23 cellular contexts compared by ENCODE assay signal in the genomic region with DNA sequence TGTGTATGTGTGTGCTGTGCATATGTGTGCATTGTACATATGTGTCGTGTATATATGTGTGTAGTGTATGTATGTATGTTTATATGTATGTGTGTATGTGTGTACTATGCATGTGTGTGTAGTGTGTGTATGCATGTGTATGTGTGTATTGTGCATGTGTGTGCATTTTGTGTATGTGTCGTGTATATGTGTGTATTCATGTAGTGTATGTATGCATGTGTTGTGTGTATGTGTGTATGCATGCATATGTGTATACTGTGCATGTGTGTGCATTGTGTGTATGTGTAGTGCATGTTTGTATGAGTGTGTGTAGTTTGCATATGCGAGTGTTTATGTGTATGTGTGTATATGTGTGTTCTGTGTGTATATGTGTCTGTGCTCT. TPM values are rescaled to one million over a fixed set of nuclear protein-coding genes. Genes with fewer than 3 reads are reported as not detected.
DNase-seq lines count a peak whose midpoint lies in the region; ATAC-seq, FAIRE-seq and TF ChIP-seq lines count a peak whose summit lies in the region.
"Had no signal": no experiment of that assay in that cellular context is flagged by ENCODE, and none has a peak within 500 bp of the region (broad histone marks: within the 10 kb centered on the region; RNA-seq: fewer than 3 reads in every experiment).

No MANE protein-coding gene starts in this region.

- no peaks in the 10 kb centered on the region for H3K36me3 ChIP-seq in IMR-90 (ENCODE audit: control insufficient read depth, insufficient read depth, low read length)
- H3K36me3 ChIP-seq in H1 (ENCODE audit: control insufficient read depth in 2 of 4, insufficient read depth in 4 of 4, low read length in 3 of 4) = no peaks in the 10 kb centered on the region
- no peaks in the 10 kb centered on the region for H3K36me3 ChIP-seq in WERI-Rb-1
- no peaks in the 10 kb centered on the region for H3K36me3 ChIP-seq in mesenchymal stem cell (ENCODE audit: control insufficient read depth in 1 of 2, insufficient read depth in 2 of 2, low read depth in 1 of 2, low read length in 2 of 2)
- H3K36me3 ChIP-seq: HAP-1 had no signal

- H3K23ac ChIP-seq in IMR-90 (ENCODE audit: low read depth, low read length) (no peak overlapping the region), H1 (ENCODE audit: insufficient read length) (no peak overlapping the region), mesenchymal stem cell (ENCODE audit: low read length in 2 of 2) (no peak overlapping the region)

- dilution Hi-C loops in IMR-90 (cut with HindIII; ENCODE audit: low sequenced_read_pairs, unreplicated experiment) = no loop called here

- no peaks in the 10 kb centered on the region for H3K9me1 ChIP-seq in IMR-90 (ENCODE audit: insufficient read depth, low read length)

- CTCF ChIA-PET in IMR-90 (lab: Yijun Ruan, JAX) (no interaction called here), H1 (lab: Charles Lee; ENCODE audit: partially characterized antibody) (interaction anchor here (1.5 kb wide), 1 partner anchor 33 kb away, joined by 3 read pairs; no protein-coding TSS in a partner anchor)

- H3K4me2 ChIP-seq in IMR-90 (ENCODE audit: low read depth, low read length) = no peak overlapping the region
- no peak overlapping the region for H3K4me2 ChIP-seq in H1 (ENCODE audit: insufficient read depth in 1 of 2, low read depth in 2 of 2, low read length in 2 of 2)
- H3K4me2 ChIP-seq in mesenchymal stem cell (ENCODE audit: low read length, poor library complexity, severe bottlenecking) = no peak overlapping the region
- H3K4me2 ChIP-seq: GM23338, SK-N-SH had no signal

- H3K4me1 ChIP-seq in IMR-90 (ENCODE audit: control insufficient read depth, insufficient read depth, low read length) = peaks cover 1% of the 10 kb centered on the region; the same call in 1 of the 2 replicates
- peaks cover 0 to 2% (median 1%) of the 10 kb centered on the region in 4 experiments; a peak in 1 of 7 replicates for H3K4me1 ChIP-seq in H1 (replicated peaks in 1 of 4; ENCODE audit: control insufficient read depth in 3 of 4, insufficient read depth in 4 of 4, low read length in 3 of 4)
- peaks cover 10% of the 10 kb centered on the region for H3K4me1 ChIP-seq in mesenchymal stem cell (ENCODE audit: control insufficient read depth, insufficient read depth, low read depth, low read length)
- H3K4me1 ChIP-seq: HAP-1 had no signal

- H3K14ac ChIP-seq in IMR-90 (replicated peaks; ENCODE audit: low read depth, low read length) = no peak overlapping the region
- no peak overlapping the region for H3K14ac ChIP-seq in H1 (ENCODE audit: insufficient read length)
- H3K14ac ChIP-seq in mesenchymal stem cell (ENCODE audit: low read length in 2 of 2) = no peak overlapping the region

- H2AK9ac ChIP-seq in IMR-90 (replicated peaks; ENCODE audit: low read depth, low read length, poor library complexity) = no peak overlapping the region

- no peak for TF ChIP-seq EP300 in H1 (IDR thresholded peaks at IDR 0.05; ENCODE audit: borderline replicate concordance in 1 of 2, low read depth in 2 of 2, low read length in 2 of 2)

- intact Hi-C loops in IMR-90 (cut with micrococcal nuclease) = no loop called here

- H3K27me3 Mint-ChIP-seq in type B pancreatic cell (peaks cover 3% of the 10 kb centered on the region), nephron progenitor cell (ENCODE audit: low read depth, poor library complexity) (peaks cover 28% of the 10 kb centered on the region)

- H4K8ac ChIP-seq in IMR-90 (ENCODE audit: low read depth in 2 of 2, low read length in 2 of 2) (no peak overlapping the region), H1 (ENCODE audit: extremely low read depth, insufficient read depth, low read length) (no peak overlapping the region), mesenchymal stem cell (ENCODE audit: low read length) (no peak overlapping the region)

- H4K20me1 ChIP-seq in IMR-90 (ENCODE audit: insufficient read depth, low read length) (no peaks in the 10 kb centered on the region), H1 (replicated peaks in 1 of 2; ENCODE audit: control insufficient read depth in 1 of 2, insufficient read depth in 2 of 2, low read length in 2 of 2) (peaks cover 0 to 8% of the 10 kb centered on the region in 2 experiments)

- H3K56ac ChIP-seq in IMR-90 (ENCODE audit: extremely low read depth, insufficient read depth, low read length) (no peak overlapping the region), H1 (replicated peaks; ENCODE audit: insufficient read length, low read depth, low read length) (peak overlapping the region; percentile 90)

- H3K36me3 Mint-ChIP-seq in type B pancreatic cell (no peaks in the 10 kb centered on the region), nephron progenitor cell (ENCODE audit: low read depth) (no peaks in the 10 kb centered on the region)
- H3K36me3 Mint-ChIP-seq: CD4-positive, alpha-beta memory T cell had no signal

- H3K18ac ChIP-seq in IMR-90 (ENCODE audit: low read depth, low read length) = no peak overlapping the region
- no peak overlapping the region for H3K18ac ChIP-seq in H1 (ENCODE audit: extremely low read depth, low read length)
- H3K18ac ChIP-seq in mesenchymal stem cell (ENCODE audit: low read depth in 1 of 2, low read length in 2 of 2) = no peak overlapping the region

- no peak overlapping the region for H3K4me3 ChIP-seq in IMR-90 (ENCODE audit: insufficient read depth, low read depth, low read length)
- no peak overlapping the region for H3K4me3 ChIP-seq in H1 (ENCODE audit: extremely low read depth in 1 of 4, insufficient read depth in 2 of 4, low read depth in 3 of 4, low read length in 4 of 4)
- H3K4me3 ChIP-seq in WERI-Rb-1 (ENCODE audit: low read depth, low read length) = no peak overlapping the region
- no peak overlapping the region for H3K4me3 ChIP-seq in mesenchymal stem cell (ENCODE audit: insufficient read depth in 1 of 2, low read depth in 1 of 2, low read length in 2 of 2)
- H3K4me3 ChIP-seq: GM23338, HAP-1 had no signal

- H2BK15ac ChIP-seq in IMR-90 (ENCODE audit: low read depth, low read length) (no peak overlapping the region), H1 (ENCODE audit: low read length) (no peak overlapping the region), mesenchymal stem cell (ENCODE audit: low read depth, poor library complexity, severe bottlenecking) (no peak overlapping the region)

- TF ChIP-seq POLR2A in IMR-90 (IDR thresholded peaks at IDR 0.05; ENCODE audit: low read depth, low read length) (no peak), H1 (IDR thresholded peaks at IDR 0.05; ENCODE audit: control extremely low read depth in 1 of 2, low read depth in 2 of 2, low read length in 2 of 2) (no peak)

- H3K27ac Mint-ChIP-seq in type B pancreatic cell (peak overlapping the region; percentile 63), nephron progenitor cell (no peak overlapping the region)
- H3K27ac Mint-ChIP-seq: CD4-positive, alpha-beta memory T cell; GM23338 had no signal

- POLR2A ChIA-PET in IMR-90 (lab: Charles Lee; ENCODE audit: unreplicated experiment) (no interaction called here), H1 (lab: Charles Lee; ENCODE audit: partially characterized antibody) (no interaction called here)

- H3K27ac ChIP-seq in IMR-90 (ENCODE audit: insufficient read depth, low read length) (no peak overlapping the region), H1 (ENCODE audit: low read depth, low read length) (no peak overlapping the region), WERI-Rb-1 (no peak overlapping the region), mesenchymal stem cell (ENCODE audit: low read length, poor library complexity, severe bottlenecking) (no peak overlapping the region)

- H4K91ac ChIP-seq in IMR-90 (ENCODE audit: insufficient read depth, low read depth, low read length) (no peak overlapping the region), H1 (replicated peaks; ENCODE audit: insufficient read length, low read length) (peak overlapping the region; percentile 17), mesenchymal stem cell (ENCODE audit: low read length) (no peak overlapping the region)

- 78% methylated on average over 3 of the region's 3 CpGs; no CpG with 5 or more reads in 1 of the 2 experiments for WGBS in IMR-90 (ENCODE audit: extremely low coverage in 2 of 2, insufficient read length in 1 of 2), 2 experiments
- WGBS in H1 (ENCODE audit: extremely low coverage in 1 of 2, insufficient coverage in 1 of 2, insufficient read length in 1 of 2, insufficient replicate concordance in 2 of 2, low coverage in 1 of 2, low lambda C conversion rate in 2 of 2, missing lambda C conversion rate in 1 of 2), 2 experiments = 79% methylated on average over 3 of the region's 3 CpGs; no CpG with 5 or more reads in 1 of the 2 experiments
- WGBS in mesenchymal stem cell = 92% methylated on average over 3 of the region's 3 CpGs

- no peaks in the 10 kb centered on the region for H3K79me2 ChIP-seq in H1 (ENCODE audit: control insufficient read depth in 1 of 2, insufficient read depth in 2 of 2, low read length in 2 of 2)

- H2BK12ac ChIP-seq in H1 (ENCODE audit: low read depth, low read length) (no peak overlapping the region), mesenchymal stem cell (ENCODE audit: low read length in 2 of 2) (no peak overlapping the region)

- in situ Hi-C loops in IMR-90 (cut with MboI; ENCODE audit: low sequenced_read_pairs) = no loop called here

- H3K4me1 Mint-ChIP-seq in type B pancreatic cell (ENCODE audit: unreplicated experiment) (peaks cover 11% of the 10 kb centered on the region), nephron progenitor cell (peaks cover 8% of the 10 kb centered on the region)
- H3K4me1 Mint-ChIP-seq: CD4-positive, alpha-beta memory T cell had no signal

- FAIRE-seq in H1 (lab: Jason Lieb, UNC) = no peak
- FAIRE-seq: G401.6 had no signal

- DNase-seq in IMR-90 (no peak), H1 (ENCODE audit: low read depth in 1 of 2, low spot score in 2 of 2) (no peak), type B pancreatic cell (ENCODE audit: extremely low spot score, unreplicated experiment) (no peak), WERI-Rb-1 (no peak), mesenchymal stem cell (no peak), nephron progenitor cell (no peak)
- DNase-seq: C1 segment of cervical spinal cord; CD4-positive, alpha-beta memory T cell; COR-L47; Kasumi-1; NCI-H1092 treated with DMSO at 0.1 percent for 48 hours; NCI-H146; NCI-H1930; NCI-H2107; NCI-H524; NCI-H774; SK-N-SH had no signal

- peaks cover 40% of the 10 kb centered on the region for H3K27me3 ChIP-seq in IMR-90 (ENCODE audit: control insufficient read depth, insufficient read depth, low read length)
- H3K27me3 ChIP-seq in H1 (replicated peaks in 1 of 4; ENCODE audit: control insufficient read depth in 3 of 4, extremely low read depth in 1 of 4, insufficient read depth in 3 of 4, low read length in 3 of 4) = no peaks in the 10 kb centered on the region; a peak in 1 of 7 replicates
- H3K27me3 ChIP-seq in WERI-Rb-1 (ENCODE audit: insufficient read depth, low read depth, severe bottlenecking) = no peaks in the 10 kb centered on the region
- peaks cover 23 to 36% of the 10 kb centered on the region in 2 experiments for H3K27me3 ChIP-seq in mesenchymal stem cell (ENCODE audit: control insufficient read depth in 1 of 2, insufficient read depth in 1 of 2, low read length in 2 of 2)

- TF ChIP-seq RAD21 in IMR-90 (IDR thresholded peaks at IDR 0.05; ENCODE audit: low read length) (no peak), H1 (IDR thresholded peaks at IDR 0.05 in 1 of 2, conservative IDR thresholded peaks at IDR 0.05 in 1 of 2; ENCODE audit: low read depth in 2 of 2, low read length in 2 of 2) (no peak)

- H2AK5ac ChIP-seq in IMR-90 (ENCODE audit: low read depth, low read length) (no peak overlapping the region), H1 (ENCODE audit: low read depth, low read length) (no peak overlapping the region), mesenchymal stem cell (ENCODE audit: low read length, severe bottlenecking) (no peak overlapping the region)

- no peak for ATAC-seq in IMR-90 (ENCODE audit: low read depth)
- ATAC-seq: GM23338, PC-3 had no signal

- no peak overlapping the region for H2BK120ac ChIP-seq in IMR-90 (ENCODE audit: low read depth, low read length)
- H2BK120ac ChIP-seq in H1 (replicated peaks; ENCODE audit: low read depth, low read length) = no peak overlapping the region
- no peak overlapping the region for H2BK120ac ChIP-seq in mesenchymal stem cell (ENCODE audit: low read depth, low read length)

- H3K4me3 Mint-ChIP-seq in type B pancreatic cell (no peak overlapping the region), nephron progenitor cell (no peak overlapping the region)
- H3K4me3 Mint-ChIP-seq: CD4-positive, alpha-beta memory T cell; GM23338 had no signal

- H4K5ac ChIP-seq in IMR-90 (ENCODE audit: low read depth, low read length) = no peak overlapping the region
- no peak overlapping the region for H4K5ac ChIP-seq in H1 (ENCODE audit: insufficient read length, low read depth, low read length)

- H3K79me1 ChIP-seq in IMR-90 (ENCODE audit: low read depth in 1 of 2, low read length in 2 of 2) (no peaks in the 10 kb centered on the region), H1 (ENCODE audit: low read depth, low read length) (no peaks in the 10 kb centered on the region), mesenchymal stem cell (replicated peaks; ENCODE audit: low read length, poor library complexity, severe bottlenecking) (no peaks in the 10 kb centered on the region)

- no TSS peak for BruUV-seq in IMR-90 (replicated peaks; lab: Mats Ljungman, UMichigan)

- no peak overlapping the region for H2BK20ac ChIP-seq in IMR-90 (ENCODE audit: low read depth, low read length)
- no peak overlapping the region for H2BK20ac ChIP-seq in H1 (ENCODE audit: low read length)

- H3K9me3 Mint-ChIP-seq in type B pancreatic cell = no peaks in the 10 kb centered on the region
- H3K9me3 Mint-ChIP-seq in nephron progenitor cell = no peaks in the 10 kb centered on the region
- H3K9me3 Mint-ChIP-seq: CD4-positive, alpha-beta memory T cell; GM23338 had no signal

- H2AFZ ChIP-seq in IMR-90 (replicated peaks; ENCODE audit: low read length, poor library complexity) (no peak overlapping the region), H1 (ENCODE audit: low read length) (no peak overlapping the region), mesenchymal stem cell (ENCODE audit: low read depth, low read length) (no peak overlapping the region)

- H3K9ac ChIP-seq in IMR-90 (ENCODE audit: low read depth, low read length) = no peak overlapping the region
- no peak overlapping the region for H3K9ac ChIP-seq in H1 (replicated peaks in 1 of 4; ENCODE audit: extremely low read depth in 1 of 4, low read depth in 3 of 4, low read length in 3 of 4)
- H3K9ac ChIP-seq in mesenchymal stem cell (ENCODE audit: low read length) = no peak overlapping the region
- H3K9ac ChIP-seq: SK-N-SH had no signal

- TF ChIP-seq CTCF in IMR-90 (conservative IDR thresholded peaks at IDR 0.05; ENCODE audit: low read depth, low read length) = no peak
- no peak for TF ChIP-seq CTCF in H1 (IDR thresholded peaks at IDR 0.05; ENCODE audit: control extremely low read depth in 1 of 3, insufficient read depth in 1 of 3, low read depth in 1 of 3, low read length in 3 of 3)
- no peak for TF ChIP-seq CTCF in type B pancreatic cell (conservative IDR thresholded peaks at IDR 0.05)
- TF ChIP-seq CTCF in WERI-Rb-1 (IDR thresholded peaks at IDR 0.05; ENCODE audit: low read depth, low read length) = no peak
- TF ChIP-seq CTCF in nephron progenitor cell (IDR thresholded peaks at IDR 0.05) = no peak

- no peak overlapping the region for H3K4ac ChIP-seq in IMR-90 (ENCODE audit: low read depth, low read length)
- peak overlapping the region; percentile 66 for H3K4ac ChIP-seq in H1 (replicated peaks; ENCODE audit: insufficient read length, low read depth, low read length)
- H3K4ac ChIP-seq in mesenchymal stem cell (ENCODE audit: low read depth in 1 of 2, low read length in 2 of 2) = no peak overlapping the region

- peak overlapping the region; percentile 24 for H2BK5ac ChIP-seq in IMR-90 (ENCODE audit: low read depth, low read length, poor library complexity, severe bottlenecking)
- H2BK5ac ChIP-seq in H1 (ENCODE audit: low read depth, low read length) = no peak overlapping the region
- no peak overlapping the region for H2BK5ac ChIP-seq in mesenchymal stem cell (ENCODE audit: low read depth, low read length, poor library complexity, severe bottlenecking)

- peaks cover 6% of the 10 kb centered on the region for H3K23me2 ChIP-seq in H1 (ENCODE audit: low read depth, low read length)

- H3K9me3 ChIP-seq in IMR-90 (ENCODE audit: control insufficient read depth, insufficient read depth, low read length) (peaks cover 3% of the 10 kb centered on the region), H1 (ENCODE audit: insufficient read depth in 2 of 2, low read depth in 1 of 2, low read length in 1 of 2) (no peaks in the 10 kb centered on the region), WERI-Rb-1 (ENCODE audit: severe bottlenecking) (no peaks in the 10 kb centered on the region), mesenchymal stem cell (ENCODE audit: control insufficient read depth, low read length) (no peaks in the 10 kb centered on the region)
- H3K9me3 ChIP-seq: HAP-1, SK-N-SH had no signal

RNA-seq across cellular contexts. Expression of gene CCL17, which starts 15.5 kb away (rescaled TPM):
- total RNA-seq in IMR-90 (2012; rRNA removed) (not detected in 2 replicates), type B pancreatic cell (ENCODE audit: low replicate concordance) (not detected in 2 replicates)
- polyA plus RNA-seq in IMR-90 (2012; rRNA removed) (not detected in 2 replicates), H1 (2011; rRNA removed) (not detected in 2 replicates)
- polyA plus RNA-seq in IMR-90 (2012; cell fraction: cytosol; rRNA removed) = not detected in 2 replicates
- not detected in 2 replicates for polyA plus RNA-seq in IMR-90 (2012; cell fraction: nucleus; rRNA removed; ENCODE audit: low replicate concordance)
- total RNA-seq in H1 (2021; fragmentation: NEBNext Ultra II Directional; extraction: Animal tissue kit (Norgen Biotek cat#: 25700)) = not detected in 2 replicates
- polyA plus RNA-seq in H1 (2011; cell fraction: cytosol; rRNA removed) = not detected
- not detected for polyA plus RNA-seq in H1 (2011; cell fraction: nucleus; rRNA removed)
- polyA plus RNA-seq in H1 (2012, experiment 1 of 2) = 0.38 TPM in 1 of 4 replicates, not detected in the others
- polyA plus RNA-seq in H1 (2012, experiment 2 of 2) = not detected
- not detected for polyA plus RNA-seq in H1 (2013, experiment 1 of 2)
- polyA plus RNA-seq in H1 (2013, experiment 2 of 2) = not detected
- not detected in 2 replicates for polyA minus RNA-seq in H1 (2011; rRNA and poly(A)+ RNA removed)
- polyA minus RNA-seq in H1 (2011; cell fraction: cytosol; rRNA and poly(A)+ RNA removed) = not detected
- polyA minus RNA-seq in H1 (2011; cell fraction: nucleus; rRNA and poly(A)+ RNA removed) = not detected
- polyA plus RNA-seq in mesenchymal stem cell (2013, experiment 1 of 2) = not detected
- polyA plus RNA-seq in mesenchymal stem cell (2013, experiment 2 of 2) = not detected
- total RNA-seq: A673; CD4-positive, alpha-beta memory T cell; GM23338; M059J; PC-3 had no signal
- polyA plus RNA-seq: CD4-positive, alpha-beta memory T cell; GM23338; SK-N-SH had no signal

RNA-seq across cellular contexts. Expression of gene CX3CL1, which starts 16.8 kb away (rescaled TPM):
- under 0.01 and 0.18 TPM in 2 replicates for total RNA-seq in IMR-90 (2012; rRNA removed)
- polyA plus RNA-seq in IMR-90 (2012; rRNA removed) = 0.77 and 0.89 TPM in 2 replicates
- polyA plus RNA-seq in IMR-90 (2012; cell fraction: cytosol; rRNA removed) = 0.51 and 0.74 TPM in 2 replicates
- polyA plus RNA-seq in IMR-90 (2012; cell fraction: nucleus; rRNA removed; ENCODE audit: low replicate concordance) = 0.26 and 0.50 TPM in 2 replicates
- 1.4 and 1.9 TPM in 2 replicates for total RNA-seq in H1 (2021; fragmentation: NEBNext Ultra II Directional; extraction: Animal tissue kit (Norgen Biotek cat#: 25700))
- polyA plus RNA-seq in H1 (2011; rRNA removed) = 3.0 and 3.2 TPM in 2 replicates
- 2.0 TPM for polyA plus RNA-seq in H1 (2011; cell fraction: cytosol; rRNA removed)
- polyA plus RNA-seq in H1 (2011; cell fraction: nucleus; rRNA removed) = 3.8 TPM
- 2.2 to 2.8 TPM (median 2.3 TPM) in 4 replicates for polyA plus RNA-seq in H1 (2012, experiment 1 of 2)
- polyA plus RNA-seq in H1 (2012, experiment 2 of 2) = 2.3 TPM
- polyA plus RNA-seq in H1 (2013, experiment 1 of 2) = 2.8 TPM
- polyA plus RNA-seq in H1 (2013, experiment 2 of 2) = 3.1 TPM
- 2.4 and 2.7 TPM in 2 replicates for polyA minus RNA-seq in H1 (2011; rRNA and poly(A)+ RNA removed)
- 1.4 TPM for polyA minus RNA-seq in H1 (2011; cell fraction: cytosol; rRNA and poly(A)+ RNA removed)
- polyA minus RNA-seq in H1 (2011; cell fraction: nucleus; rRNA and poly(A)+ RNA removed) = 2.6 TPM
- total RNA-seq in type B pancreatic cell (ENCODE audit: low replicate concordance) = 1.4 and 17.8 TPM in 2 replicates
- polyA plus RNA-seq in mesenchymal stem cell (2013, experiment 1 of 2) = 1.5 TPM
- polyA plus RNA-seq in mesenchymal stem cell (2013, experiment 2 of 2) = 1.5 TPM
- total RNA-seq: A673; CD4-positive, alpha-beta memory T cell; PC-3 had no signal
- polyA plus RNA-seq: CD4-positive, alpha-beta memory T cell had no signal

RNA-seq across cellular contexts. Expression of gene CCL22, which starts 30.5 kb away (rescaled TPM):
- total RNA-seq in IMR-90 (2012; rRNA removed) = not detected in 2 replicates
- not detected in 2 replicates for polyA plus RNA-seq in IMR-90 (2012; rRNA removed)
- polyA plus RNA-seq in IMR-90 (2012; cell fraction: cytosol; rRNA removed) = not detected in 2 replicates
- not detected in 2 replicates for polyA plus RNA-seq in IMR-90 (2012; cell fraction: nucleus; rRNA removed; ENCODE audit: low replicate concordance)
- not detected in 2 replicates for total RNA-seq in H1 (2021; fragmentation: NEBNext Ultra II Directional; extraction: Animal tissue kit (Norgen Biotek cat#: 25700))
- not detected in 2 replicates for polyA plus RNA-seq in H1 (2011; rRNA removed)
- polyA plus RNA-seq in H1 (2011; cell fraction: cytosol; rRNA removed) = not detected
- not detected for polyA plus RNA-seq in H1 (2011; cell fraction: nucleus; rRNA removed)
- polyA plus RNA-seq in H1 (2012, experiment 1 of 2) = not detected in 4 replicates
- polyA plus RNA-seq in H1 (2012, experiment 2 of 2) = 0.07 TPM
- 0.02 TPM for polyA plus RNA-seq in H1 (2013, experiment 1 of 2)
- polyA plus RNA-seq in H1 (2013, experiment 2 of 2) = 0.07 TPM
- polyA minus RNA-seq in H1 (2011; rRNA and poly(A)+ RNA removed) = not detected in 2 replicates
- polyA minus RNA-seq in H1 (2011; cell fraction: cytosol; rRNA and poly(A)+ RNA removed) = not detected
- not detected for polyA minus RNA-seq in H1 (2011; cell fraction: nucleus; rRNA and poly(A)+ RNA removed)
- 0.17 TPM in 1 of 2 replicates, not detected in the other for total RNA-seq in type B pancreatic cell (ENCODE audit: low replicate concordance)
- not detected for polyA plus RNA-seq in mesenchymal stem cell (2013, experiment 1 of 2)
- polyA plus RNA-seq in mesenchymal stem cell (2013, experiment 2 of 2) = not detected
- total RNA-seq: A673, GM23338, M059J, PC-3 had no signal
- polyA plus RNA-seq: CD4-positive, alpha-beta memory T cell; SK-N-SH had no signal

RNA-seq across cellular contexts. Expression of gene CIAPIN1, which starts 58.1 kb away (rescaled TPM):
- total RNA-seq in IMR-90 (2012; rRNA removed) = 42.2 and 47.7 TPM in 2 replicates
- polyA plus RNA-seq in IMR-90 (2012; rRNA removed) = 40.2 and 41.6 TPM in 2 replicates
- 17.0 and 37.1 TPM in 2 replicates for polyA plus RNA-seq in IMR-90 (2012; cell fraction: cytosol; rRNA removed)
- polyA plus RNA-seq in IMR-90 (2012; cell fraction: nucleus; rRNA removed; ENCODE audit: low replicate concordance) = 17.1 and 40.4 TPM in 2 replicates
- 83.6 and 90.7 TPM in 2 replicates for total RNA-seq in H1 (2021; fragmentation: NEBNext Ultra II Directional; extraction: Animal tissue kit (Norgen Biotek cat#: 25700))
- 64.0 and 76.8 TPM in 2 replicates for polyA plus RNA-seq in H1 (2011; rRNA removed)
- 74.2 TPM for polyA plus RNA-seq in H1 (2011; cell fraction: cytosol; rRNA removed)
- 56.1 TPM for polyA plus RNA-seq in H1 (2011; cell fraction: nucleus; rRNA removed)
- polyA plus RNA-seq in H1 (2012, experiment 1 of 2) = 72.0 to 81.5 TPM (median 74.4 TPM) in 4 replicates
- polyA plus RNA-seq in H1 (2012, experiment 2 of 2) = 84.8 TPM
- 45.2 TPM for polyA plus RNA-seq in H1 (2013, experiment 1 of 2)
- 43.4 TPM for polyA plus RNA-seq in H1 (2013, experiment 2 of 2)
- polyA minus RNA-seq in H1 (2011; rRNA and poly(A)+ RNA removed) = 71.0 and 75.1 TPM in 2 replicates
- polyA minus RNA-seq in H1 (2011; cell fraction: cytosol; rRNA and poly(A)+ RNA removed) = 26.4 TPM
- 30.0 TPM for polyA minus RNA-seq in H1 (2011; cell fraction: nucleus; rRNA and poly(A)+ RNA removed)
- total RNA-seq in type B pancreatic cell (ENCODE audit: low replicate concordance) = 68.2 and 73.7 TPM in 2 replicates
- polyA plus RNA-seq in mesenchymal stem cell (2013, experiment 1 of 2) = 30.8 TPM
- polyA plus RNA-seq in mesenchymal stem cell (2013, experiment 2 of 2) = 33.0 TPM

RNA-seq across cellular contexts. Expression of gene COQ9, which starts 58.2 kb away (rescaled TPM):
- total RNA-seq in IMR-90 (2012; rRNA removed) = 50.0 and 57.9 TPM in 2 replicates
- polyA plus RNA-seq in IMR-90 (2012; rRNA removed) = 56.1 and 58.5 TPM in 2 replicates
- 43.0 and 87.4 TPM in 2 replicates for polyA plus RNA-seq in IMR-90 (2012; cell fraction: cytosol; rRNA removed)
- 64.7 and 84.2 TPM in 2 replicates for polyA plus RNA-seq in IMR-90 (2012; cell fraction: nucleus; rRNA removed; ENCODE audit: low replicate concordance)
- 31.7 and 33.3 TPM in 2 replicates for total RNA-seq in H1 (2021; fragmentation: NEBNext Ultra II Directional; extraction: Animal tissue kit (Norgen Biotek cat#: 25700))
- 47.9 and 60.3 TPM in 2 replicates for polyA plus RNA-seq in H1 (2011; rRNA removed)
- 64.5 TPM for polyA plus RNA-seq in H1 (2011; cell fraction: cytosol; rRNA removed)
- polyA plus RNA-seq in H1 (2011; cell fraction: nucleus; rRNA removed) = 77.8 TPM
- 35.5 to 44.0 TPM (median 38.3 TPM) in 4 replicates for polyA plus RNA-seq in H1 (2012, experiment 1 of 2)
- polyA plus RNA-seq in H1 (2012, experiment 2 of 2) = 36.3 TPM
- 29.5 TPM for polyA plus RNA-seq in H1 (2013, experiment 1 of 2)
- 29.6 TPM for polyA plus RNA-seq in H1 (2013, experiment 2 of 2)
- polyA minus RNA-seq in H1 (2011; rRNA and poly(A)+ RNA removed) = 46.9 and 50.7 TPM in 2 replicates
- 25.1 TPM for polyA minus RNA-seq in H1 (2011; cell fraction: cytosol; rRNA and poly(A)+ RNA removed)
- 25.1 TPM for polyA minus RNA-seq in H1 (2011; cell fraction: nucleus; rRNA and poly(A)+ RNA removed)
- 73.1 and 96.0 TPM in 2 replicates for total RNA-seq in type B pancreatic cell (ENCODE audit: low replicate concordance)
- polyA plus RNA-seq in mesenchymal stem cell (2013, experiment 1 of 2) = 26.1 TPM
- polyA plus RNA-seq in mesenchymal stem cell (2013, experiment 2 of 2) = 25.9 TPM
